11 cellular contexts compared by ENCODE assay signal in genomic region chr10:35208949-35209613, GRCh38.
A peak's percentile ranks its signal among the peaks of the same experiment; 100 is the strongest.
DNase-seq lines count a peak whose midpoint lies in the region; ATAC-seq, FAIRE-seq and TF ChIP-seq lines count a peak whose summit lies in the region.
"Had no signal": no experiment of that assay in that cellular context is flagged by ENCODE, and none has a peak within 500 bp of the region (broad histone marks: within the 10 kb centered on the region; RNA-seq: fewer than 3 reads in every experiment).

No MANE protein-coding gene starts in this region.

- H3K27me3 ChIP-seq in K562 (ENCODE audit: control insufficient read depth in 2 of 2, insufficient read depth in 2 of 2, low read length in 2 of 2): no peaks in the 10 kb centered on the region
- H3K27me3 ChIP-seq: colonic mucosa, Peyer's patch had no signal

- H3K9me3 ChIP-seq in K562 (replicated peaks; ENCODE audit: control insufficient read depth, insufficient read depth, low read depth, low read length): no peaks in the 10 kb centered on the region
- H3K9me3 ChIP-seq: colonic mucosa, Peyer's patch had no signal

- in situ Hi-C loops in K562 (cut with MboI): no loop called here

- H3K4me3 ChIP-seq in GM08714 (ENCODE audit: low read length): peak overlapping the region; percentile 50; the same call in 1 of the 2 replicates
- no peak overlapping the region for H3K4me3 ChIP-seq in K562
- H3K4me3 ChIP-seq: colonic mucosa, Peyer's patch had no signal

- H4K20me1 ChIP-seq in K562 (replicated peaks; ENCODE audit: control insufficient read depth, insufficient read depth, low read length): no peaks in the 10 kb centered on the region

- DNase-seq in K562 (ENCODE audit: extremely low read depth in 1 of 4, low spot score in 3 of 4) (no peak), NCI-H226 (no peak), NCI-H510A (lab: John Stamatoyannopoulos, UW) (no peak), mucosa of gallbladder (ENCODE audit: low spot score) (no peak), AG20443 (ENCODE audit: low spot score) (no peak)
- DNase-seq: colonic mucosa, Kasumi-1, Peyer's patch had no signal

- peaks cover 6% of the 10 kb centered on the region; the same call in 1 of the 3 replicates for H3K36me3 ChIP-seq in K562 (ENCODE audit: control insufficient read depth, insufficient read depth, low read length)
- H3K36me3 ChIP-seq: colonic mucosa, Peyer's patch had no signal

- peak; percentile 24 for ATAC-seq in GM19438 (IDR thresholded peaks at IDR 0.05; ENCODE audit: low read depth, unreplicated experiment)
- ATAC-seq in HG03108 (IDR thresholded peaks at IDR 0.05; ENCODE audit: unreplicated experiment): peak; percentile 11
- ATAC-seq in K562: no peak

- FAIRE-seq in K562 (lab: Jason Lieb, UNC): no peak

- no peak for TF ChIP-seq CTCF in K562 (IDR thresholded peaks at IDR 0.05 in 2 of 3, conservative IDR thresholded peaks at IDR 0.05 in 1 of 3; ENCODE audit: insufficient read depth in 2 of 3, low read depth in 1 of 3, low read length in 3 of 3)

- no peak overlapping the region for H3K9ac ChIP-seq in K562 (ENCODE audit: insufficient read depth in 1 of 2, low read depth in 2 of 2, low read length in 2 of 2)

- CTCF ChIA-PET in K562 (lab: Yijun Ruan, JAX; ENCODE audit: low intra/inter-chr PET ratio): interaction anchor here (0.6 kb wide), 1 partner anchor 263 kb away, joined by 4 read pairs; no protein-coding TSS in a partner anchor

- no peak for TF ChIP-seq EP300 in K562 (IDR thresholded peaks at IDR 0.05; ENCODE audit: low read length)

- no TSS peak for BruUV-seq in K562 (replicated peaks; lab: Mats Ljungman, UMichigan)

- TF ChIP-seq RAD21 in K562 (CRISPR knock-in tag; conservative IDR thresholded peaks at IDR 0.05 in 1 of 2, IDR thresholded peaks at IDR 0.05 in 1 of 2): no peak

- H3K27ac ChIP-seq in K562 (ENCODE audit: extremely low read depth, low read depth, low read length): no peak overlapping the region
- H3K27ac ChIP-seq: colonic mucosa had no signal

- peaks cover 3% of the 10 kb centered on the region; the same call in 1 of the 3 replicates for H3K79me2 ChIP-seq in K562 (ENCODE audit: control insufficient read depth, insufficient read depth, low read length)

- TF ChIP-seq POLR2A in K562 (conservative IDR thresholded peaks at IDR 0.05): no peak

- peaks cover 5 to 6% of the 10 kb centered on the region in 2 experiments; a peak in 3 of 5 replicates for H3K4me1 ChIP-seq in K562 (replicated peaks in 1 of 2; ENCODE audit: control insufficient read depth in 2 of 2, insufficient read depth in 2 of 2, low read length in 2 of 2)
- H3K4me1 ChIP-seq: colonic mucosa, Peyer's patch had no signal

- H2AFZ ChIP-seq in K562 (ENCODE audit: low read depth, low read length): no peak overlapping the region

- intact Hi-C loops in K562 (cut with micrococcal nuclease): no loop called here

- 82% methylated on average over 7 of the region's 7 CpGs for WGBS in K562 (ENCODE audit: insufficient coverage, low coverage, missing lambda C conversion rate)

- H3K4me2 ChIP-seq in K562 (ENCODE audit: insufficient read depth, low read length): no peak overlapping the region

- POLR2A ChIA-PET in K562 (lab: Yijun Ruan, JAX): interaction anchor here (0.6 kb wide), 1 partner anchor 178 kb away, joined by 3 read pairs; no protein-coding TSS in a partner anchor

- no peaks in the 10 kb centered on the region for H3K9me1 ChIP-seq in K562 (ENCODE audit: control insufficient read depth, insufficient read depth, low read length)

TF ChIP-seq in K562, 482 proteins besides CTCF, POLR2A, EP300 and RAD21:
- peak; percentile 14 for TF ChIP-seq PRDM10 (IDR thresholded peaks at IDR 0.05; ENCODE audit: partially characterized antibody)
- TF ChIP-seq RBM14 (IDR thresholded peaks at IDR 0.05; ENCODE audit: borderline replicate concordance, insufficient read depth, low read depth, low read length): no peak
- no peak for TF ChIP-seq NBN (IDR thresholded peaks at IDR 0.05; ENCODE audit: low read depth)
- no peak for TF ChIP-seq NR3C1 (CRISPR knock-in tag; IDR thresholded peaks at IDR 0.05)
- no peak for TF ChIP-seq THRB (CRISPR knock-in tag; conservative IDR thresholded peaks at IDR 0.05)
- TF ChIP-seq CCAR2 (IDR thresholded peaks at IDR 0.05; ENCODE audit: low read depth, low read length): no peak
- 0 out of 2 replicates have a peak, but pooled peaks have one; percentile 4 for TF ChIP-seq SPI1 (IDR thresholded peaks at IDR 0.05; ENCODE audit: borderline replicate concordance, low read depth, low read length)
- TF ChIP-seq PRPF4 (IDR thresholded peaks at IDR 0.05; ENCODE audit: insufficient read depth, low read depth, low read length, poor library complexity, severe bottlenecking): no peak
- no peak for TF ChIP-seq TGIF2 (CRISPR knock-in tag; IDR thresholded peaks at IDR 0.05)
- no peak for TF ChIP-seq ZNF408 (CRISPR knock-in tag; IDR thresholded peaks at IDR 0.05; ENCODE audit: low read depth)
- no peak for TF ChIP-seq ATF4 (CRISPR knock-in tag; IDR thresholded peaks at IDR 0.05)
- no peak for TF ChIP-seq NELFE (IDR thresholded peaks at IDR 0.05; ENCODE audit: insufficient read depth, insufficient read length)
- no peak for TF ChIP-seq SLC30A9 (CRISPR knock-in tag; IDR thresholded peaks at IDR 0.05)
TF ChIP-seq in K562: peak in this region for 2.
